ENCODE assay signal across 26 cellular contexts in genomic region chr4:121734576-121734975, GRCh38. TPM values are rescaled to one million over a fixed set of nuclear protein-coding genes. Genes with fewer than 3 reads are reported as not detected.
DNase-seq lines count a peak whose midpoint lies in the region; ATAC-seq, FAIRE-seq and TF ChIP-seq lines count a peak whose summit lies in the region.
"Had no signal": no experiment of that assay in that cellular context is flagged by ENCODE, and none has a peak within 500 bp of the region (broad histone marks: within the 10 kb centered on the region; RNA-seq: fewer than 3 reads in every experiment).

No MANE protein-coding gene starts in this region.

- no peak for DNase-seq in SK-N-SH
- peak; percentile 57 for DNase-seq in inferior parietal cortex (ENCODE audit: extremely low spot score)
- peak; percentile 37 for DNase-seq in osteoblast (ENCODE audit: insufficient read length, low spot score, missing footprints)
- no peak for DNase-seq in vagina (ENCODE audit: extremely low spot score in 2 of 2)
- no peak for DNase-seq in Right ventricle myocardium superior
- no peak for DNase-seq in GM19239 (ENCODE audit: insufficient read length, low spot score)
- DNase-seq: AML-193; BE2C; CD4-positive, alpha-beta T cell; CD8-positive, alpha-beta memory T cell; DMS 273 treated with DMSO at 0.1 percent for 48 hours; DMS79; EL; GDM1; GOT3; HFFc6 had no signal

- H3K27me3 ChIP-seq in SK-N-SH (ENCODE audit: insufficient read depth) (no peaks in the 10 kb centered on the region), osteoblast (ENCODE audit: insufficient read depth, low read length) (no peaks in the 10 kb centered on the region), vagina (no peaks in the 10 kb centered on the region)
- H3K27me3 ChIP-seq: BLaER1 treated with 17β-estradiol and CSF1 and Interleukin-3, amounts not matched to agents 10 nM and 100 nM had no signal

- intact Hi-C loops in vagina (cut with DNase I) (no loop called here), Right ventricle myocardium superior (cut with DNase I) (loop anchor here (10.0 kb wide), 1 partner anchor 50 kb away; no protein-coding TSS in a partner anchor)

- H3F3A ChIP-seq in SK-N-SH (replicated peaks; ENCODE audit: insufficient read depth), result no peaks in the 10 kb centered on the region

- H3K9me3 ChIP-seq in SK-N-SH (no peaks in the 10 kb centered on the region), osteoblast (ENCODE audit: low read depth, low read length) (no peaks in the 10 kb centered on the region), vagina (no peaks in the 10 kb centered on the region)
- H3K9me3 ChIP-seq: BE2C; BLaER1 treated with 17β-estradiol and CSF1 and Interleukin-3, amounts not matched to agents 10 nM and 100 nM; HAP-1 had no signal

- no peak for FAIRE-seq in GM19239 (lab: Jason Lieb, UNC)
- FAIRE-seq: A204.1, D721Med, GM12878, GM18507, H54 had no signal

- H3K36me3 ChIP-seq in SK-N-SH (replicated peaks in 1 of 2; ENCODE audit: control insufficient read depth in 1 of 2, insufficient read depth in 2 of 2, low read length in 1 of 2) (no peaks in the 10 kb centered on the region), osteoblast (ENCODE audit: insufficient read depth, low read length) (no peaks in the 10 kb centered on the region), vagina (no peaks in the 10 kb centered on the region)
- H3K36me3 ChIP-seq: BE2C; BLaER1 treated with 17β-estradiol and CSF1 and Interleukin-3, amounts not matched to agents 10 nM and 100 nM; HAP-1 had no signal

- CTCF ChIA-PET in SK-N-SH (lab: Yijun Ruan, JAX), result interaction anchor here (0.6 to 3.3 kb wide), 6 partner anchors 8 to 1664 kb away, joined by 3 to 11 read pairs (median 3); no protein-coding TSS in a partner anchor

- TF ChIP-seq POLR2A in vagina (IDR thresholded peaks at IDR 0.05), result no peak

- no peak overlapping the region for H3K9ac ChIP-seq in SK-N-SH
- H3K9ac ChIP-seq: BLaER1 treated with 17β-estradiol and CSF1 and Interleukin-3, amounts not matched to agents 10 nM and 100 nM had no signal

- H4K20me1 ChIP-seq in SK-N-SH (ENCODE audit: insufficient read depth) (no peaks in the 10 kb centered on the region), osteoblast (ENCODE audit: insufficient read depth, low read length) (no peaks in the 10 kb centered on the region)
- H4K20me1 ChIP-seq: BLaER1 treated with 17β-estradiol and CSF1 and Interleukin-3, amounts not matched to agents 10 nM and 100 nM had no signal

- TF ChIP-seq RAD21 in SK-N-SH (IDR thresholded peaks at IDR 0.05; ENCODE audit: low read length), result no peak

- ATAC-seq in SK-N-SH treated with all-trans-retinoic acid at 6 μM for 48 hours (no peak), Right ventricle myocardium superior (ENCODE audit: poor library complexity) (no peak)
- ATAC-seq: GM12878 had no signal

- 70% methylated on average over 1 of the region's 1 CpG for WGBS in SK-N-SH (ENCODE audit: low lambda C conversion rate)

- no peaks in the 10 kb centered on the region for H3K9me2 ChIP-seq in SK-N-SH

- H3K4me1 ChIP-seq in SK-N-SH (ENCODE audit: control insufficient read depth in 1 of 2, insufficient read depth in 2 of 2, low read depth in 1 of 2, low read length in 1 of 2) (peaks cover 0 to 2% of the 10 kb centered on the region in 2 experiments; a peak in 2 of 4 replicates), osteoblast (ENCODE audit: insufficient read depth, low read length) (no peaks in the 10 kb centered on the region), vagina (no peaks in the 10 kb centered on the region)
- H3K4me1 ChIP-seq: BE2C, HAP-1 had no signal

- no peak for TF ChIP-seq CTCF in SK-N-SH (IDR thresholded peaks at IDR 0.05)
- TF ChIP-seq CTCF in osteoblast (IDR thresholded peaks at IDR 0.05; ENCODE audit: extremely low read depth, low read depth, low read length), result no peak
- TF ChIP-seq CTCF in vagina (IDR thresholded peaks at IDR 0.05), result no peak

- 0 out of 2 replicates have a peak overlapping the region, but pooled peaks have one; percentile 43 for H2AFZ ChIP-seq in SK-N-SH (ENCODE audit: low read depth)
- H2AFZ ChIP-seq in osteoblast (ENCODE audit: low read length), result no peak overlapping the region

- no peak for TF ChIP-seq EP300 in SK-N-SH (IDR thresholded peaks at IDR 0.05; ENCODE audit: borderline replicate concordance in 1 of 2, low read depth in 1 of 2, low read length in 1 of 2)

- H3K27ac ChIP-seq in SK-N-SH (ENCODE audit: low read depth in 2 of 2, low read length in 1 of 2) (no peak overlapping the region), osteoblast (ENCODE audit: low read depth, low read length) (no peak overlapping the region), vagina (no peak overlapping the region)
- H3K27ac ChIP-seq: 22Rv1; BLaER1 treated with 17β-estradiol and CSF1 and Interleukin-3, amounts not matched to agents 10 nM and 100 nM had no signal

- H3K4me3 ChIP-seq in SK-N-SH (ENCODE audit: low read depth in 2 of 2, low read length in 1 of 2) (no peak overlapping the region), osteoblast (ENCODE audit: insufficient read depth, low read length) (no peak overlapping the region), vagina (no peak overlapping the region)
- H3K4me3 ChIP-seq: BLaER1 treated with 17β-estradiol and CSF1 and Interleukin-3, amounts not matched to agents 10 nM and 100 nM; GM12878; HAP-1 had no signal

- POLR2A ChIA-PET in SK-N-SH (lab: Yijun Ruan, JAX), result no interaction called here

- no peak overlapping the region for H3K4me2 ChIP-seq in SK-N-SH
- no peak overlapping the region for H3K4me2 ChIP-seq in osteoblast (ENCODE audit: insufficient read depth, low read length)
- H3K4me2 ChIP-seq: BLaER1 treated with 17β-estradiol and CSF1 and Interleukin-3, amounts not matched to agents 10 nM and 100 nM had no signal

- H3K79me2 ChIP-seq in SK-N-SH (ENCODE audit: insufficient read depth) (no peaks in the 10 kb centered on the region), osteoblast (ENCODE audit: insufficient read depth, low read length) (no peaks in the 10 kb centered on the region)

TF ChIP-seq in SK-N-SH, 30 proteins besides CTCF, POLR2A, EP300 and RAD21 (continues in another document):
- no peak for TF ChIP-seq RCOR1 (IDR thresholded peaks at IDR 0.05; ENCODE audit: low read length)
- TF ChIP-seq, protein P1, sequence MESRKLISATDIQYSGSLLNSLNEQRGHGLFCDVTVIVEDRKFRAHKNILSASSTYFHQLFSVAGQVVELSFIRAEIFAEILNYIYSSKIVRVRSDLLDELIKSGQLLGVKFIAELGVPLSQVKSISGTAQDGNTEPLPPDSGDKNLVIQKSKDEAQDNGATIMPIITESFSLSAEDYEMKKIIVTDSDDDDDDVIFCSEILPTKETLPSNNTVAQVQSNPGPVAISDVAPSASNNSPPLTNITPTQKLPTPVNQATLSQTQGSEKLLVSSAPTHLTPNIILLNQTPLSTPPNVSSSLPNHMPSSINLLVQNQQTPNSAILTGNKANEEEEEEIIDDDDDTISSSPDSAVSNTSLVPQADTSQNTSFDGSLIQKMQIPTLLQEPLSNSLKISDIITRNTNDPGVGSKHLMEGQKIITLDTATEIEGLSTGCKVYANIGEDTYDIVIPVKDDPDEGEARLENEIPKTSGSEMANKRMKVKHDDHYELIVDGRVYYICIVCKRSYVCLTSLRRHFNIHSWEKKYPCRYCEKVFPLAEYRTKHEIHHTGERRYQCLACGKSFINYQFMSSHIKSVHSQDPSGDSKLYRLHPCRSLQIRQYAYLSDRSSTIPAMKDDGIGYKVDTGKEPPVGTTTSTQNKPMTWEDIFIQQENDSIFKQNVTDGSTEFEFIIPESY (IDR thresholded peaks at IDR 0.05; ENCODE audit: borderline replicate concordance, low read depth), result no peak
- no peak for TF ChIP-seq JUND (IDR thresholded peaks at IDR 0.05)
- TF ChIP-seq FOXM1 (IDR thresholded peaks at IDR 0.05; ENCODE audit: low read depth), result no peak

TF ChIP-seq in SK-N-SH treated with all-trans-retinoic acid at 6 μM for 48 hours, 23 proteins besides CTCF, POLR2A, EP300 and RAD21:
- TF ChIP-seq TCF4 (CRISPR knock-in tag; IDR thresholded peaks at IDR 0.05; ENCODE audit: borderline replicate concordance), result no peak
- no peak for TF ChIP-seq BACH2 (CRISPR knock-in tag; IDR thresholded peaks at IDR 0.05; ENCODE audit: borderline replicate concordance)
- no peak for TF ChIP-seq PPARA (CRISPR knock-in tag; IDR thresholded peaks at IDR 0.05; ENCODE audit: borderline replicate concordance)
- TF ChIP-seq OSR1 (CRISPR knock-in tag; IDR thresholded peaks at IDR 0.05), result no peak
- no peak for TF ChIP-seq ZFP3 (CRISPR knock-in tag; IDR thresholded peaks at IDR 0.05)
- no peak for TF ChIP-seq ISL1 (CRISPR knock-in tag; IDR thresholded peaks at IDR 0.05)
- TF ChIP-seq RARB (CRISPR knock-in tag; IDR thresholded peaks at IDR 0.05), result no peak

RNA-seq across cellular contexts. Expression of gene SMIM43, which starts 30.4 kb away (rescaled TPM):
- polyA plus RNA-seq in SK-N-SH (2012; rRNA removed), result 37.2 and 59.1 TPM in 2 replicates
- 50.5 and 56.0 TPM in 2 replicates for polyA plus RNA-seq in SK-N-SH (2012; cell fraction: cytosol; rRNA removed)
- polyA plus RNA-seq in SK-N-SH (2012; cell fraction: nucleus; rRNA removed), result 59.9 and 106 TPM in 2 replicates
- total RNA-seq in osteoblast, result 0.72 and 1.8 TPM in 2 replicates
- total RNA-seq in vagina, result not detected
- total RNA-seq in Right ventricle myocardium superior, result not detected
- total RNA-seq: CD4-positive, alpha-beta T cell; GM12878 had no signal
- polyA plus RNA-seq: CD14-positive monocyte had no signal

RNA-seq across cellular contexts. Expression of gene ANXA5, which starts 37.8 kb away (rescaled TPM):
- 379 and 420 TPM in 2 replicates for polyA plus RNA-seq in SK-N-SH (2012; rRNA removed)
- polyA plus RNA-seq in SK-N-SH (2012; cell fraction: cytosol; rRNA removed), result 504 and 630 TPM in 2 replicates
- polyA plus RNA-seq in SK-N-SH (2012; cell fraction: nucleus; rRNA removed), result 219 and 334 TPM in 2 replicates
- total RNA-seq in osteoblast, result 1,038 and 1,166 TPM in 2 replicates
- 197 TPM for total RNA-seq in vagina
- total RNA-seq in Right ventricle myocardium superior, result 105 TPM

Comparison
In these comparisons a context has a peak if more than half of its experiments do, and no peak if none do; other contexts are left out.
1. DNase-seq: peak in inferior parietal cortex (single experiment) and osteoblast (single experiment); none in SK-N-SH (single experiment), vagina (0 of 2), Right ventricle myocardium superior (single experiment) and GM19239 (single experiment).